In the genomic region with DNA sequence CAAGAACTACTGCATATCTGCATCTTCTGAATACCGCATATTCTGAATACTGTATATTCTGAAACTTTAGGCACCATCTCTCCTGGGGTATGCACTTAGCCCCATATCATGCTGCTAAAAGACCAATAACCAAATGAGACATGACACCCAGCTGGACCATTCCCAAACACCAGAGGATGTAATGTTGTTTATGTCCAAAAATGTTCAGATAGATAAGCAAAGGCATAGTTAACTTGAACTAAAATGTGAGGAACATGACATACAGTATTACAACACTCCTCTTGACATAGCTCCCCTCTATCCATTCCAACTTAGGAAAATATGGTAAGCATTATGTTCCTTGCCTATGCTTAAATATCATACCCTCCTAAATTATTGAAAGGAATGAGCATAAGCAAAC, we compare ENCODE assay signal across 21 cellular contexts.
"Had no signal": no experiment of that assay in that cellular context is flagged by ENCODE, and none has a peak within 500 bp of the region (broad histone marks: within the 10 kb centered on the region; RNA-seq: fewer than 3 reads in every experiment).

No MANE protein-coding gene starts in this region.

- H3K27ac ChIP-seq: gastrocnemius medialis, heart left ventricle, hepatocyte, left lung, neutrophil, parathyroid adenoma, right lobe of liver, thoracic aorta, transverse colon, upper lobe of right lung had no signal

- H3K36me3 ChIP-seq: gastrocnemius medialis, heart left ventricle, left lung, neutrophil, right lobe of liver, thoracic aorta, transverse colon, upper lobe of right lung had no signal

- H3K9ac ChIP-seq: parathyroid adenoma had no signal

- DNase-seq: cortex of kidney; effector memory CD8-positive, alpha-beta T cell; gastrocnemius medialis; heart left ventricle; left cardiac atrium; left lung; mesenchymal stem cell; mucosa of descending colon; naive B cell; right lobe of liver; small intestine; stimulated activated CD4-positive, alpha-beta T cell treated with anti-CD3 and anti-CD28 coated beads, Interleukin-15, amount 100 ng/mL, for 24 hours; stimulated activated CD4-positive, alpha-beta T cell treated with anti-CD3 and anti-CD28 coated beads, Interleukin-2, amount 100 ng/mL, for 48 hours; stimulated activated naive B cell treated with anti-CD40 and anti-IgM and Interleukin-4, amounts not matched to agents 10 μg/mL and 1 μg/mL and 100 μg/mL, for 72 hours; transverse colon; upper lobe of right lung had no signal

- H2AFZ ChIP-seq: hepatocyte, parathyroid adenoma had no signal

- H3K4me3 ChIP-seq: gastrocnemius medialis, heart left ventricle, hepatocyte, left lung, mucosa of descending colon, right lobe of liver, thoracic aorta, transverse colon, upper lobe of right lung had no signal

- H3K4me2 ChIP-seq: hepatocyte had no signal

- ATAC-seq: effector memory CD8-positive, alpha-beta T cell; gastrocnemius medialis; heart left ventricle; left cardiac atrium; left lung; mucosa of descending colon; natural killer cell treated with Interleukin-12 subunit alpha and Interleukin-12 subunit beta and Interleukin-15 and Interleukin-18, amount 100 ng/mL, for 72 hours; right lobe of liver; stimulated activated naive B cell treated with anti-CD40 and anti-IgM and Interleukin-4, amounts not matched to agents 10 μg/mL and 1 μg/mL and 100 μg/mL, for 72 hours; upper lobe of right lung had no signal

- H3K4me1 ChIP-seq: gastrocnemius medialis, left lung, parathyroid adenoma, right lobe of liver, transverse colon, upper lobe of right lung had no signal

- H3K9me3 ChIP-seq: gastrocnemius medialis, neutrophil, right lobe of liver, upper lobe of right lung had no signal

- H3K27me3 ChIP-seq: gastrocnemius medialis, heart left ventricle, hepatocyte, left lung, neutrophil, right lobe of liver, transverse colon, upper lobe of right lung had no signal
